Comparison of ENCODE assay signal across 1 cellular context in genomic region chr7:116152276-116152675, GRCh38.
TF ChIP-seq lines count a peak whose summit lies in the region.

No MANE protein-coding gene starts in this region.

TF ChIP-seq in SK-N-SH treated with all-trans-retinoic acid at 6 μM for 48 hours, 23 proteins besides CTCF, POLR2A, EP300 and RAD21 (continued from another document):
- TF ChIP-seq CSRNP3 (CRISPR knock-in tag; IDR thresholded peaks at IDR 0.05): no peak
- no peak for TF ChIP-seq ARNTL (CRISPR knock-in tag; IDR thresholded peaks at IDR 0.05; ENCODE audit: borderline replicate concordance, low read depth)
- no peak for TF ChIP-seq ESRRG (CRISPR knock-in tag; IDR thresholded peaks at IDR 0.05)
- TF ChIP-seq, protein P1, sequence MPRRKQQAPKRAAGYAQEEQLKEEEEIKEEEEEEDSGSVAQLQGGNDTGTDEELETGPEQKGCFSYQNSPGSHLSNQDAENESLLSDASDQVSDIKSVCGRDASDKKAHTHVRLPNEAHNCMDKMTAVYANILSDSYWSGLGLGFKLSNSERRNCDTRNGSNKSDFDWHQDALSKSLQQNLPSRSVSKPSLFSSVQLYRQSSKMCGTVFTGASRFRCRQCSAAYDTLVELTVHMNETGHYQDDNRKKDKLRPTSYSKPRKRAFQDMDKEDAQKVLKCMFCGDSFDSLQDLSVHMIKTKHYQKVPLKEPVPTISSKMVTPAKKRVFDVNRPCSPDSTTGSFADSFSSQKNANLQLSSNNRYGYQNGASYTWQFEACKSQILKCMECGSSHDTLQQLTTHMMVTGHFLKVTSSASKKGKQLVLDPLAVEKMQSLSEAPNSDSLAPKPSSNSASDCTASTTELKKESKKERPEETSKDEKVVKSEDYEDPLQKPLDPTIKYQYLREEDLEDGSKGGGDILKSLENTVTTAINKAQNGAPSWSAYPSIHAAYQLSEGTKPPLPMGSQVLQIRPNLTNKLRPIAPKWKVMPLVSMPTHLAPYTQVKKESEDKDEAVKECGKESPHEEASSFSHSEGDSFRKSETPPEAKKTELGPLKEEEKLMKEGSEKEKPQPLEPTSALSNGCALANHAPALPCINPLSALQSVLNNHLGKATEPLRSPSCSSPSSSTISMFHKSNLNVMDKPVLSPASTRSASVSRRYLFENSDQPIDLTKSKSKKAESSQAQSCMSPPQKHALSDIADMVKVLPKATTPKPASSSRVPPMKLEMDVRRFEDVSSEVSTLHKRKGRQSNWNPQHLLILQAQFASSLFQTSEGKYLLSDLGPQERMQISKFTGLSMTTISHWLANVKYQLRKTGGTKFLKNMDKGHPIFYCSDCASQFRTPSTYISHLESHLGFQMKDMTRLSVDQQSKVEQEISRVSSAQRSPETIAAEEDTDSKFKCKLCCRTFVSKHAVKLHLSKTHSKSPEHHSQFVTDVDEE (CRISPR knock-in tag; IDR thresholded peaks at IDR 0.05): no peak
- no peak for TF ChIP-seq ZNF565 (CRISPR knock-in tag; conservative IDR thresholded peaks at IDR 0.05; ENCODE audit: low read depth)
- no peak for TF ChIP-seq ZNF70 (CRISPR knock-in tag; IDR thresholded peaks at IDR 0.05)
